ENCODE assay signal across 1 cellular context in genomic region chr14:64503434-64504309, GRCh38.
A peak's percentile ranks its signal among the peaks of the same experiment; 100 is the strongest.
TF ChIP-seq lines count a peak whose summit lies in the region.

Gene ZBTB25, minus strand, starts transcription at chr14:64503838. Its CDS starts 13,305 bp downstream, at chr14:64490533.

TF ChIP-seq in HepG2, 621 proteins besides CTCF, POLR2A, EP300 and RAD21 (continued from another document and continues in another):
- 0 out of 2 replicates have a peak, but pooled peaks have one; percentile 5 for TF ChIP-seq ZNF710 (CRISPR knock-in tag; IDR thresholded peaks at IDR 0.05; ENCODE audit: borderline replicate concordance)
- TF ChIP-seq THYN1 (CRISPR knock-in tag; IDR thresholded peaks at IDR 0.05; ENCODE audit: borderline replicate concordance, low read depth): no peak
- no peak for TF ChIP-seq ZNF276 (CRISPR knock-in tag; IDR thresholded peaks at IDR 0.05; ENCODE audit: low read depth)
- TF ChIP-seq ZSCAN12 (CRISPR knock-in tag; IDR thresholded peaks at IDR 0.05): peak; percentile 84; the same call in 1 of the 2 replicates
- no peak for TF ChIP-seq CBFB (CRISPR knock-in tag; IDR thresholded peaks at IDR 0.05)
- TF ChIP-seq TEF (CRISPR knock-in tag; IDR thresholded peaks at IDR 0.05): no peak
- TF ChIP-seq KDM5B (CRISPR knock-in tag; IDR thresholded peaks at IDR 0.05; ENCODE audit: borderline replicate concordance): no peak; the same call in 1 of the 2 replicates
- TF ChIP-seq TRAFD1 (CRISPR knock-in tag; IDR thresholded peaks at IDR 0.05; ENCODE audit: borderline replicate concordance): no peak
- no peak for TF ChIP-seq ZNF337 (CRISPR knock-in tag; IDR thresholded peaks at IDR 0.05; ENCODE audit: borderline replicate concordance, low read depth)
- peak; percentile 0 for TF ChIP-seq RBM39 (IDR thresholded peaks at IDR 0.05; ENCODE audit: low read depth, low read length, poor library complexity, severe bottlenecking)
- TF ChIP-seq ZNF607 (CRISPR knock-in tag; IDR thresholded peaks at IDR 0.05; ENCODE audit: borderline replicate concordance): peak; percentile 71; the same call in 1 of the 2 replicates
- no peak for TF ChIP-seq ZNF720 (CRISPR knock-in tag; IDR thresholded peaks at IDR 0.05)
- 0 out of 2 replicates have a peak, but pooled peaks have one; percentile 30 for TF ChIP-seq ZXDC (CRISPR knock-in tag; IDR thresholded peaks at IDR 0.05)
- TF ChIP-seq ZHX2 (IDR thresholded peaks at IDR 0.05; ENCODE audit: low read depth): no peak
- TF ChIP-seq ZHX2 (CRISPR knock-in tag; IDR thresholded peaks at IDR 0.05; ENCODE audit: borderline replicate concordance): no peak; the same call in 1 of the 2 replicates
- no peak for TF ChIP-seq ZNF672 (CRISPR knock-in tag; IDR thresholded peaks at IDR 0.05)
- TF ChIP-seq NRL (CRISPR knock-in tag; IDR thresholded peaks at IDR 0.05; ENCODE audit: borderline replicate concordance): 0 out of 2 replicates have a peak, but pooled peaks have one; percentile 9
- peak; percentile 58; the same call in 1 of the 2 replicates for TF ChIP-seq REXO4 (CRISPR knock-in tag; IDR thresholded peaks at IDR 0.05; ENCODE audit: borderline replicate concordance)
- TF ChIP-seq CENPBD1 (CRISPR knock-in tag; IDR thresholded peaks at IDR 0.05; ENCODE audit: borderline replicate concordance, low read depth): peak; percentile 65; the same call in 1 of the 2 replicates
- no peak; the same call in 1 of the 2 replicates for TF ChIP-seq NFKB2 (CRISPR knock-in tag; IDR thresholded peaks at IDR 0.05; ENCODE audit: borderline replicate concordance)
- TF ChIP-seq HES4 (CRISPR knock-in tag; IDR thresholded peaks at IDR 0.05; ENCODE audit: borderline replicate concordance): no peak; the same call in 1 of the 2 replicates
- peak; percentile 60 for TF ChIP-seq SAP130 (CRISPR knock-in tag; IDR thresholded peaks at IDR 0.05; ENCODE audit: low read depth)
- TF ChIP-seq ZNF777 (CRISPR knock-in tag; IDR thresholded peaks at IDR 0.05): 0 out of 2 replicates have a peak, but pooled peaks have one; percentile 2
- TF ChIP-seq RNF219 (CRISPR knock-in tag; IDR thresholded peaks at IDR 0.05): no peak
- no peak for TF ChIP-seq SNAPC5 (CRISPR knock-in tag; IDR thresholded peaks at IDR 0.05; ENCODE audit: borderline replicate concordance)
- no peak for TF ChIP-seq GABPA (IDR thresholded peaks at IDR 0.05; ENCODE audit: low read depth, low read length)
- no peak for TF ChIP-seq GABPA (CRISPR knock-in tag; IDR thresholded peaks at IDR 0.05; ENCODE audit: low read depth)
- no peak for TF ChIP-seq ZNF281 (CRISPR knock-in tag; IDR thresholded peaks at IDR 0.05; ENCODE audit: borderline replicate concordance)
- no peak; the same call in 1 of the 2 replicates for TF ChIP-seq POGZ (CRISPR knock-in tag; IDR thresholded peaks at IDR 0.05)
- TF ChIP-seq NFYC (CRISPR knock-in tag; IDR thresholded peaks at IDR 0.05): no peak
